Comparison of ENCODE assay signal across 23 cellular contexts in genomic region chr3:88324788-88325187, GRCh38.
"Had no signal": no experiment of that assay in that cellular context is flagged by ENCODE, and none has a peak within 500 bp of the region (broad histone marks: within the 10 kb centered on the region; RNA-seq: fewer than 3 reads in every experiment).

No MANE protein-coding gene starts in this region.

- H3K4me3 ChIP-seq: K562, PC-9, Peyer's patch, SJSA1, SK-N-MC had no signal

- H3K4me2 ChIP-seq: KMS-11, PC-9 had no signal

- H3K27ac ChIP-seq: KMS-11, PC-9, Peyer's patch, SJSA1, SK-N-MC had no signal

- H3K9me3 ChIP-seq: Peyer's patch, SJSA1 had no signal

- DNase-seq: Kasumi-1, MV-4-11, NCI-H1092, NCI-H1105 treated with DMSO at 0.1 percent for 48 hours, NCI-H1417 treated with DMSO at 0.1 percent for 48 hours, NCI-H146, NCI-H1694 treated with DMSO at 0.1 percent for 48 hours, NCI-H1930, NCI-H2081, NCI-H2107, NCI-H2227 treated with DMSO at 0.1 percent for 48 hours, NCI-H524, NCI-H526 treated with DMSO at 0.1 percent for 48 hours, NCI-H748 treated with DMSO at 0.1 percent for 48 hours, PC-9, Peyer's patch, SIG-M5, SW 1271 had no signal

- FAIRE-seq: K562 had no signal

- H3K27me3 ChIP-seq: Peyer's patch, SJSA1 had no signal

- H3K36me3 ChIP-seq: Peyer's patch, SJSA1 had no signal

- H3K9ac ChIP-seq: KMS-11 had no signal

- H3K4me1 ChIP-seq: Peyer's patch, SJSA1 had no signal

- H2AFZ ChIP-seq: PC-9 had no signal

- ATAC-seq: K562, Right ventricle myocardium inferior had no signal
